25 cellular contexts compared by ENCODE assay signal in the genomic region with DNA sequence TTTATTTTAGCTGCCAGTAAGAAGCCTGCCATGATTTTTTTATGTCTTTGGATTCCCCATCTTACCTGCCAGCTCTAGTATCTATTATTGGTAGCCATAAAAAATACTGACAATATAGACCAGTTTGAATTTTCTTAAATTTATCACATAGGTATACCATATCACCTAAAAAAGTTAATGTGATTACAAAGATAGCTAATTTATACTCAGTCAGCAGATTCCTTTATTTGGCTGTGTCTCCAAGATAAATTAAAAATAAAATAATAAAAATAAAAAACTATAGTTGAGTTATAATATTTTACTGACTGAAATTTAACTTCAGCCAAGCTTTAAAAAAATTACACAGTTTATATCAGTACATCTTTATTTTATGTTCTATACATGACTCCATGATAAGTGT.
"Had no signal": no experiment of that assay in that cellular context is flagged by ENCODE, and none has a peak within 500 bp of the region (broad histone marks: within the 10 kb centered on the region; RNA-seq: fewer than 3 reads in every experiment).

No MANE protein-coding gene starts in this region.

- H3K4me3 ChIP-seq: coronary artery, dorsolateral prefrontal cortex, esophagus squamous epithelium, gastroesophageal sphincter, heart left ventricle, hepatocyte, left lung, lower lobe of right lung, mucosa of descending colon had no signal

- H3K4me2 ChIP-seq: hepatocyte had no signal

- FAIRE-seq: colon, keratinocyte had no signal

- DNase-seq: dermis blood vessel endothelial cell; dorsolateral prefrontal cortex; effector CD4-positive, alpha-beta T cell; effector memory CD4-positive, alpha-beta T cell; erythroblast; esophagus squamous epithelium; foreskin fibroblast; foreskin melanocyte; heart left ventricle; hypothalamus; immature natural killer cell; left cardiac atrium; left lung; left ventricle myocardium superior; lower lobe of right lung; mesenchymal stem cell; mucosa of descending colon; naive B cell had no signal

- H2AFZ ChIP-seq: hepatocyte had no signal

- H3K36me3 ChIP-seq: esophagus squamous epithelium, gastroesophageal sphincter, heart left ventricle, left lung, lower lobe of right lung had no signal

- H3K27me3 ChIP-seq: dorsolateral prefrontal cortex, esophagus squamous epithelium, gastroesophageal sphincter, heart left ventricle, hepatocyte, left lung had no signal

- H3K9me3 ChIP-seq: esophagus squamous epithelium, gastroesophageal sphincter, left lung, lower lobe of right lung, mucosa of descending colon had no signal

- H3K4me1 ChIP-seq: esophagus squamous epithelium, gastroesophageal sphincter, left lung, lower lobe of right lung had no signal

- H3K27ac ChIP-seq: coronary artery, dorsolateral prefrontal cortex, epithelial cell of prostate, esophagus squamous epithelium, gastroesophageal sphincter, heart left ventricle, hepatocyte, left lung, lower lobe of right lung had no signal

- ATAC-seq: esophagus mucosa, gastroesophageal sphincter, heart left ventricle, left cardiac atrium, left lung, left ventricle myocardium superior, lower lobe of right lung, mucosa of descending colon had no signal
